In genomic region chr2:128836559-128837100, GRCh38 we compare ENCODE assay signal across 18 cellular contexts.
DNase-seq lines count a peak whose midpoint lies in the region; TF ChIP-seq lines count a peak whose summit lies in the region.
"Had no signal": no experiment of that assay in that cellular context is flagged by ENCODE, and none has a peak within 500 bp of the region (broad histone marks: within the 10 kb centered on the region; RNA-seq: fewer than 3 reads in every experiment).

No MANE protein-coding gene starts in this region.

- H3K4me3 Mint-ChIP-seq in activated CD4-positive, alpha-beta T cell treated with anti-CD3 and anti-CD28 coated beads, Interleukin-2, amount 10 ng/mL, durations not matched to agents 24 days and 14 days = no peak overlapping the region
- no peak overlapping the region for H3K4me3 Mint-ChIP-seq in activated CD4-positive, alpha-beta T cell treated with anti-CD3 and anti-CD28 coated beads, Interleukin-2, amount 10 ng/mL, durations not matched to agents 7 days and 5 days
- H3K4me3 Mint-ChIP-seq in osteocyte (ENCODE audit: unreplicated experiment) = no peak overlapping the region
- H3K4me3 Mint-ChIP-seq: B cell; CD4-positive, alpha-beta T cell; CD8-positive, alpha-beta T cell had no signal

- TF ChIP-seq CTCF in osteocyte (IDR thresholded peaks at IDR 0.05) (no peak), adrenal gland (IDR thresholded peaks at IDR 0.05) (no peak)

- no peaks in the 10 kb centered on the region for H3K36me3 ChIP-seq in adrenal gland (replicated peaks in 1 of 2)
- H3K36me3 ChIP-seq: BLaER1 treated with 17β-estradiol and CSF1 and Interleukin-3, amounts not matched to agents 10 nM and 100 nM had no signal

- no peak overlapping the region for H3K27ac ChIP-seq in adrenal gland
- H3K27ac ChIP-seq: 22Rv1; A549; BLaER1 treated with 17β-estradiol and CSF1 and Interleukin-3, amounts not matched to agents 10 nM and 100 nM; C4-2B had no signal

- WGBS in adrenal gland, 4 donors = 84 to 97% (median 87%) methylated on average over 4 to 5 of the region's 5 CpGs

- H3K27ac Mint-ChIP-seq in activated CD4-positive, alpha-beta T cell treated with anti-CD3 and anti-CD28 coated beads, Interleukin-2, amount 10 ng/mL, durations not matched to agents 24 days and 14 days = no peak overlapping the region
- no peak overlapping the region for H3K27ac Mint-ChIP-seq in activated CD4-positive, alpha-beta T cell treated with anti-CD3 and anti-CD28 coated beads, Interleukin-2, amount 10 ng/mL, durations not matched to agents 7 days and 5 days
- H3K27ac Mint-ChIP-seq in osteocyte (ENCODE audit: unreplicated experiment) = no peak overlapping the region
- H3K27ac Mint-ChIP-seq: B cell; CD4-positive, alpha-beta T cell; CD8-positive, alpha-beta T cell had no signal

- DNase-seq in activated CD4-positive, alpha-beta T cell treated with anti-CD3 and anti-CD28 coated beads, Interleukin-2, amount 10 ng/mL, durations not matched to agents 24 days and 14 days = peak; percentile 26
- no peak for DNase-seq in activated CD4-positive, alpha-beta T cell treated with anti-CD3 and anti-CD28 coated beads, Interleukin-2, amount 10 ng/mL, durations not matched to agents 7 days and 5 days
- peak; percentile 35 for DNase-seq in mesenteric fat pad (ENCODE audit: low spot score)
- peak; percentile 73 for DNase-seq in osteocyte (ENCODE audit: extremely low spot score, unreplicated experiment)
- DNase-seq in stimulated activated CD4-positive, alpha-beta T cell treated with anti-CD3 and anti-CD28 coated beads, Interleukin-15, amount 100 ng/mL, for 24 hours = no peak
- no peak for DNase-seq in adrenal gland
- DNase-seq: AML-193; Caco-2; Calu3; CD4-positive, alpha-beta T cell; CD8-positive, alpha-beta T cell; DMS79 treated with DMSO at 0.1 percent for 48 hours; GF-D8 had no signal

- no peak for TF ChIP-seq POLR2A in adrenal gland (IDR thresholded peaks at IDR 0.05)

- H3K4me3 ChIP-seq in adrenal gland = no peak overlapping the region
- H3K4me3 ChIP-seq: A549; BLaER1 treated with 17β-estradiol and CSF1 and Interleukin-3, amounts not matched to agents 10 nM and 100 nM had no signal

- no peaks in the 10 kb centered on the region for H3K36me3 Mint-ChIP-seq in activated CD4-positive, alpha-beta T cell treated with anti-CD3 and anti-CD28 coated beads, Interleukin-2, amount 10 ng/mL, durations not matched to agents 24 days and 14 days (ENCODE audit: low read depth)
- no peaks in the 10 kb centered on the region for H3K36me3 Mint-ChIP-seq in activated CD4-positive, alpha-beta T cell treated with anti-CD3 and anti-CD28 coated beads, Interleukin-2, amount 10 ng/mL, durations not matched to agents 7 days and 5 days (ENCODE audit: low read depth)
- no peaks in the 10 kb centered on the region for H3K36me3 Mint-ChIP-seq in osteocyte (ENCODE audit: unreplicated experiment)
- H3K36me3 Mint-ChIP-seq: CD8-positive, alpha-beta T cell had no signal

- POLR2A ChIA-PET in activated CD4-positive, alpha-beta T cell treated with anti-CD3 and anti-CD28 coated beads, Interleukin-2, amount 10 ng/mL, durations not matched to agents 7 days and 5 days (lab: Charles Lee) = no interaction called here

- no peaks in the 10 kb centered on the region for H3K4me1 ChIP-seq in adrenal gland (replicated peaks in 1 of 2)
- H3K4me1 ChIP-seq: A549, Caco-2 had no signal

- H3K27me3 ChIP-seq in adrenal gland = no peaks in the 10 kb centered on the region
- H3K27me3 ChIP-seq: BLaER1 treated with 17β-estradiol and CSF1 and Interleukin-3, amounts not matched to agents 10 nM and 100 nM had no signal

- CTCF ChIA-PET in activated CD4-positive, alpha-beta T cell treated with anti-CD3 and anti-CD28 coated beads, Interleukin-2, amount 10 ng/mL, durations not matched to agents 7 days and 5 days (lab: Charles Lee) = interaction anchor here (0.5 kb wide), 1 partner anchor 297 kb away, joined by 3 read pairs; no protein-coding TSS in a partner anchor

- H3K9me3 ChIP-seq in adrenal gland (replicated peaks in 1 of 3) = no peaks in the 10 kb centered on the region
- H3K9me3 ChIP-seq: A549; BLaER1 treated with 17β-estradiol and CSF1 and Interleukin-3, amounts not matched to agents 10 nM and 100 nM; Caco-2 had no signal

- intact Hi-C loops in activated CD4-positive, alpha-beta T cell treated with anti-CD3 and anti-CD28 coated beads, Interleukin-2, amount 10 ng/mL, durations not matched to agents 24 days and 14 days (cut with micrococcal nuclease) = no loop called here
- intact Hi-C loops in adrenal gland (cut with DNase I) = no loop called here

- no peaks in the 10 kb centered on the region for H3K4me1 Mint-ChIP-seq in activated CD4-positive, alpha-beta T cell treated with anti-CD3 and anti-CD28 coated beads, Interleukin-2, amount 10 ng/mL, durations not matched to agents 24 days and 14 days
- no peaks in the 10 kb centered on the region for H3K4me1 Mint-ChIP-seq in activated CD4-positive, alpha-beta T cell treated with anti-CD3 and anti-CD28 coated beads, Interleukin-2, amount 10 ng/mL, durations not matched to agents 7 days and 5 days
- H3K4me1 Mint-ChIP-seq in osteocyte (ENCODE audit: unreplicated experiment) = no peaks in the 10 kb centered on the region
- H3K4me1 Mint-ChIP-seq: B cell had no signal

- H3K9me3 Mint-ChIP-seq in activated CD4-positive, alpha-beta T cell treated with anti-CD3 and anti-CD28 coated beads, Interleukin-2, amount 10 ng/mL, durations not matched to agents 24 days and 14 days = no peaks in the 10 kb centered on the region
- no peaks in the 10 kb centered on the region for H3K9me3 Mint-ChIP-seq in activated CD4-positive, alpha-beta T cell treated with anti-CD3 and anti-CD28 coated beads, Interleukin-2, amount 10 ng/mL, durations not matched to agents 7 days and 5 days
- no peaks in the 10 kb centered on the region for H3K9me3 Mint-ChIP-seq in osteocyte (ENCODE audit: unreplicated experiment)
- H3K9me3 Mint-ChIP-seq: CD4-positive, alpha-beta T cell; CD8-positive, alpha-beta T cell had no signal

- H3K27me3 Mint-ChIP-seq in activated CD4-positive, alpha-beta T cell treated with anti-CD3 and anti-CD28 coated beads, Interleukin-2, amount 10 ng/mL, durations not matched to agents 24 days and 14 days = peaks cover 2% of the 10 kb centered on the region
- no peaks in the 10 kb centered on the region for H3K27me3 Mint-ChIP-seq in activated CD4-positive, alpha-beta T cell treated with anti-CD3 and anti-CD28 coated beads, Interleukin-2, amount 10 ng/mL, durations not matched to agents 7 days and 5 days
- H3K27me3 Mint-ChIP-seq in osteocyte (ENCODE audit: unreplicated experiment) = peaks cover 6% of the 10 kb centered on the region
- H3K27me3 Mint-ChIP-seq: CD4-positive, alpha-beta T cell had no signal

Comparison
In these comparisons a context has a peak if more than half of its experiments do, and no peak if none do; other contexts are left out.
1. DNase-seq: peak in activated CD4-positive, alpha-beta T cell treated with anti-CD3 and anti-CD28 coated beads, Interleukin-2, amount 10 ng/mL, durations not matched to agents 24 days and 14 days (single experiment), mesenteric fat pad (single experiment) and osteocyte (single experiment); none in activated CD4-positive, alpha-beta T cell treated with anti-CD3 and anti-CD28 coated beads, Interleukin-2, amount 10 ng/mL, durations not matched to agents 7 days and 5 days (single experiment), stimulated activated CD4-positive, alpha-beta T cell treated with anti-CD3 and anti-CD28 coated beads, Interleukin-15, amount 100 ng/mL, for 24 hours (single experiment) and adrenal gland (0 of 7).